Comparison of ENCODE assay signal across 8 cellular contexts in genomic region chr6:24766685-24767462, GRCh38. TPM values are rescaled to one million over a fixed set of nuclear protein-coding genes. Genes with fewer than 3 reads are reported as not detected.
A peak's percentile ranks its signal among the peaks of the same experiment; 100 is the strongest.
DNase-seq lines count a peak whose midpoint lies in the region; ATAC-seq and TF ChIP-seq lines count a peak whose summit lies in the region.

No MANE protein-coding gene starts in this region.

- H3K4me1 Mint-ChIP-seq in CD4-positive, alpha-beta memory T cell = peaks cover 0 to 2% (median under 1%) of the 10 kb centered on the region in 4 donors
- no peaks in the 10 kb centered on the region for H3K4me1 Mint-ChIP-seq in chondrocyte (ENCODE audit: low read depth)
- no peaks in the 10 kb centered on the region for H3K4me1 Mint-ChIP-seq in natural killer cell

- H3K36me3 Mint-ChIP-seq in CD4-positive, alpha-beta memory T cell = no peaks in the 10 kb centered on the region
- H3K36me3 Mint-ChIP-seq in chondrocyte (ENCODE audit: low read depth) (no peaks in the 10 kb centered on the region), natural killer cell (no peaks in the 10 kb centered on the region)

- TF ChIP-seq CTCF in chondrocyte (IDR thresholded peaks at IDR 0.05) (peak; percentile 85), natural killer cell (IDR thresholded peaks at IDR 0.05) (peak; percentile 36)

- no peaks in the 10 kb centered on the region for H3K9me3 ChIP-seq in CD4-positive, alpha-beta memory T cell (ENCODE audit: control insufficient read depth in 1 of 2, low read length in 2 of 2)

- intact Hi-C loops in CD4-positive, alpha-beta memory T cell (cut with micrococcal nuclease) = loop anchor here (1.0 kb wide), 1 partner anchor 186 kb away; no protein-coding TSS in a partner anchor
- intact Hi-C loops in natural killer cell (cut with micrococcal nuclease) = loop anchor here (1.0 kb wide), 1 partner anchor 186 kb away; no protein-coding TSS in a partner anchor

- H3K4me1 ChIP-seq in CD4-positive, alpha-beta memory T cell (ENCODE audit: insufficient read depth, low read length) = no peaks in the 10 kb centered on the region

- H3K4me3 ChIP-seq in CD4-positive, alpha-beta memory T cell (ENCODE audit: low read length in 2 of 2) = no peak overlapping the region

- H3K27ac ChIP-seq in CD4-positive, alpha-beta memory T cell (ENCODE audit: low read depth, low read length) = no peak overlapping the region

- peaks cover 0 to 2% (median 0%) of the 10 kb centered on the region in 8 donors for H3K9me3 Mint-ChIP-seq in CD4-positive, alpha-beta memory T cell
- H3K9me3 Mint-ChIP-seq in chondrocyte (ENCODE audit: low read depth) (no peaks in the 10 kb centered on the region), natural killer cell (no peaks in the 10 kb centered on the region)

- no peak overlapping the region for H3K27ac Mint-ChIP-seq in CD4-positive, alpha-beta memory T cell
- H3K27ac Mint-ChIP-seq in chondrocyte (ENCODE audit: unreplicated experiment) (no peak overlapping the region), natural killer cell (no peak overlapping the region)

- ATAC-seq in GM21423 (IDR thresholded peaks at IDR 0.05; ENCODE audit: unreplicated experiment) (peak; percentile 60), natural killer cell (peak; percentile 48 to 69 (median 66)), GM19455 (IDR thresholded peaks at IDR 0.05; ENCODE audit: unreplicated experiment) (no peak)

- POLR2A ChIA-PET in CD4-positive, alpha-beta memory T cell (lab: Charles Lee; ENCODE audit: partially characterized antibody) = interaction anchor here (0.7 kb wide), 1 partner anchor 194 kb away, joined by 3 read pairs; no protein-coding TSS in a partner anchor

- H3K36me3 ChIP-seq in CD4-positive, alpha-beta memory T cell (ENCODE audit: insufficient read depth, low read length) = no peaks in the 10 kb centered on the region

- peak in 4 of 5 donors; percentile 22 to 39 (median 34) for DNase-seq in CD4-positive, alpha-beta memory T cell
- DNase-seq in NCI-H345 treated with DMSO at 0.1 percent for 48 hours (lab: John Stamatoyannopoulos, UW; ENCODE audit: unreplicated experiment) (peak; percentile 14), chondrocyte (ENCODE audit: low spot score) (no peak), natural killer cell (no peak)
- no peak for DNase-seq in stimulated activated CD4-positive, alpha-beta T cell treated with anti-CD3 and anti-CD28 coated beads, Interleukin-4, amount 100 ng/mL, for 24 hours
- no peak for DNase-seq in activated CD4-positive, alpha-beta T cell treated with anti-CD3 and anti-CD28 coated beads for 4 hours

- no peaks in the 10 kb centered on the region for H3K27me3 ChIP-seq in CD4-positive, alpha-beta memory T cell (ENCODE audit: insufficient read depth, low read length)

- H3K27me3 Mint-ChIP-seq in CD4-positive, alpha-beta memory T cell = no peaks in the 10 kb centered on the region
- H3K27me3 Mint-ChIP-seq in chondrocyte (ENCODE audit: low read depth) (no peaks in the 10 kb centered on the region), natural killer cell (ENCODE audit: low read depth in 2 of 2) (no peaks in the 10 kb centered on the region)

- no peak overlapping the region for H3K4me3 Mint-ChIP-seq in CD4-positive, alpha-beta memory T cell
- H3K4me3 Mint-ChIP-seq in chondrocyte (ENCODE audit: unreplicated experiment) (no peak overlapping the region), natural killer cell (no peak overlapping the region)

- CTCF ChIA-PET in CD4-positive, alpha-beta memory T cell (lab: Charles Lee; ENCODE audit: partially characterized antibody) = interaction anchor here (0.7 to 6.3 kb wide), 4 partner anchors 8 to 185 kb away, joined by 3 to 57 read pairs (median 4); no protein-coding TSS in a partner anchor

RNA-seq across cellular contexts. Expression of gene GMNN, which starts 7.9 kb away (rescaled TPM):
- total RNA-seq in CD4-positive, alpha-beta memory T cell = 1 to 10 TPM; 6.1 to 6.7 TPM
- 1 to 10 TPM; 3.4 to 3.6 TPM for polyA plus RNA-seq in CD4-positive, alpha-beta memory T cell
- 13.6 to 22.9 TPM (median 13.8 TPM) in 3 replicates for total RNA-seq in chondrocyte
- 10 to 100 TPM; 11.0 to 23.7 (median 17.8) TPM for total RNA-seq in natural killer cell

RNA-seq across cellular contexts. Expression of gene ARMH2, which starts 31.8 kb away (rescaled TPM):
- 1 to 10 TPM; 3.1 to 4.7 TPM for total RNA-seq in CD4-positive, alpha-beta memory T cell
- polyA plus RNA-seq in CD4-positive, alpha-beta memory T cell = under 1 TPM in 1 of 2 donors, not detected in 1; 0.55 TPM
- total RNA-seq in chondrocyte (not detected in 3 replicates), natural killer cell (1 to 10 TPM in 2 of 3 donors, under 1 TPM in 1; 0.68 to 3.0 (median 1.2) TPM)

RNA-seq across cellular contexts. Expression of gene C6orf62, which starts 47.9 kb away (rescaled TPM):
- total RNA-seq in CD4-positive, alpha-beta memory T cell = 100 to 1,000 TPM; 173 to 176 TPM
- polyA plus RNA-seq in CD4-positive, alpha-beta memory T cell = 100 to 1,000 TPM in 1 of 2 donors, 10 to 100 TPM in 1; 90.1 to 125 TPM
- 74.0 to 91.9 TPM (median 90.2 TPM) in 3 replicates for total RNA-seq in chondrocyte
- total RNA-seq in natural killer cell = 100 to 1,000 TPM; 129 to 163 (median 130) TPM

Comparison
In these comparisons a context has a peak if more than half of its experiments do, and no peak if none do; other contexts are left out.
1. DNase-seq: peak in CD4-positive, alpha-beta memory T cell (4 of 5) and NCI-H345 treated with DMSO at 0.1 percent for 48 hours (single experiment); none in chondrocyte (single experiment), natural killer cell (single experiment), stimulated activated CD4-positive, alpha-beta T cell treated with anti-CD3 and anti-CD28 coated beads, Interleukin-4, amount 100 ng/mL, for 24 hours (single experiment) and activated CD4-positive, alpha-beta T cell treated with anti-CD3 and anti-CD28 coated beads for 4 hours (0 of 2).